In the genomic region with DNA sequence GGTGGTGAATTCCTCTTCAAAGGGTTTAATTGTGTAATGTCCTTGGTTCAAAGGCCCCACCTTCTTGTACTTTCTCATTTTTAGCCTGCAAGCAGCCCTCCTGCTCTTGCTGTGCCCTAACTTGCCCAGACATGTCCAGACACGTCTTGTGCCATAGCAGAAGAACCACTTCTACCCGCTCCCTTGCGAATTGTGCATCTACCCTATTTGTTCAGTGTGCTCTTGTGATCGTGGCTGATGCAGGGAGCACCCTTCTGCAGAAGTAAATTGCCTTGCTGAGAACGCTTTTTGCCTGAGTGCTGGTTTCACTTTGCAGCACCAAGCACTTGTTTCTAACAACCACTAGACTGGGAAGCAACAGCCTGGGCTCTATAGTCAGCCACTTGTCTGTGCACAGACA, we compare ENCODE assay signal across 1 cellular context.
TF ChIP-seq lines count a peak whose summit lies in the region.

No MANE protein-coding gene starts in this region.

TF ChIP-seq in HepG2, 621 proteins besides CTCF, POLR2A, EP300 and RAD21 (continued from another document):
- TF ChIP-seq, protein P1, sequence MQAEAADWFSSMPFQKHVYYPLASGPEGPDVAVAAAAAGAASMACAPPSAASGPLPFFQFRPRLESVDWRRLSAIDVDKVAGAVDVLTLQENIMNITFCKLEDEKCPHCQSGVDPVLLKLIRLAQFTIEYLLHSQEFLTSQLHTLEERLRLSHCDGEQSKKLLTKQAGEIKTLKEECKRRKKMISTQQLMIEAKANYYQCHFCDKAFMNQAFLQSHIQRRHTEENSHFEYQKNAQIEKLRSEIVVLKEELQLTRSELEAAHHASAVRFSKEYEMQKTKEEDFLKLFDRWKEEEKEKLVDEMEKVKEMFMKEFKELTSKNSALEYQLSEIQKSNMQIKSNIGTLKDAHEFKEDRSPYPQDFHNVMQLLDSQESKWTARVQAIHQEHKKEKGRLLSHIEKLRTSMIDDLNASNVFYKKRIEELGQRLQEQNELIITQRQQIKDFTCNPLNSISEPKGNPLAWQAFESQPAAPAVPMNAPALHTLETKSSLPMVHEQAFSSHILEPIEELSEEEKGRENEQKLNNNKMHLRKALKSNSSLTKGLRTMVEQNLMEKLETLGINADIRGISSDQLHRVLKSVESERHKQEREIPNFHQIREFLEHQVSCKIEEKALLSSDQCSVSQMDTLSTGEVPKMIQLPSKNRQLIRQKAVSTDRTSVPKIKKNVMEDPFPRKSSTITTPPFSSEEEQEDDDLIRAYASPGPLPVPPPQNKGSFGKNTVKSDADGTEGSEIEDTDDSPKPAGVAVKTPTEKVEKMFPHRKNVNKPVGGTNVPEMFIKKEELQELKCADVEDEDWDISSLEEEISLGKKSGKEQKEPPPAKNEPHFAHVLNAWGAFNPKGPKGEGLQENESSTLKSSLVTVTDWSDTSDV (CRISPR knock-in tag; IDR thresholded peaks at IDR 0.05) = no peak
- TF ChIP-seq SETDB1 (CRISPR knock-in tag; IDR thresholded peaks at IDR 0.05; ENCODE audit: borderline replicate concordance) = peak; percentile 99
- TF ChIP-seq ZNF607 (CRISPR knock-in tag; IDR thresholded peaks at IDR 0.05; ENCODE audit: borderline replicate concordance) = no peak
- TF ChIP-seq CBX5 (CRISPR knock-in tag; IDR thresholded peaks at IDR 0.05; ENCODE audit: borderline replicate concordance) = peak; percentile 55; the same call in 1 of the 2 replicates
- TF ChIP-seq ZKSCAN5 (CRISPR knock-in tag; IDR thresholded peaks at IDR 0.05) = no peak
- TF ChIP-seq POGK (CRISPR knock-in tag; conservative IDR thresholded peaks at IDR 0.05) = no peak
- TF ChIP-seq, protein P2, sequence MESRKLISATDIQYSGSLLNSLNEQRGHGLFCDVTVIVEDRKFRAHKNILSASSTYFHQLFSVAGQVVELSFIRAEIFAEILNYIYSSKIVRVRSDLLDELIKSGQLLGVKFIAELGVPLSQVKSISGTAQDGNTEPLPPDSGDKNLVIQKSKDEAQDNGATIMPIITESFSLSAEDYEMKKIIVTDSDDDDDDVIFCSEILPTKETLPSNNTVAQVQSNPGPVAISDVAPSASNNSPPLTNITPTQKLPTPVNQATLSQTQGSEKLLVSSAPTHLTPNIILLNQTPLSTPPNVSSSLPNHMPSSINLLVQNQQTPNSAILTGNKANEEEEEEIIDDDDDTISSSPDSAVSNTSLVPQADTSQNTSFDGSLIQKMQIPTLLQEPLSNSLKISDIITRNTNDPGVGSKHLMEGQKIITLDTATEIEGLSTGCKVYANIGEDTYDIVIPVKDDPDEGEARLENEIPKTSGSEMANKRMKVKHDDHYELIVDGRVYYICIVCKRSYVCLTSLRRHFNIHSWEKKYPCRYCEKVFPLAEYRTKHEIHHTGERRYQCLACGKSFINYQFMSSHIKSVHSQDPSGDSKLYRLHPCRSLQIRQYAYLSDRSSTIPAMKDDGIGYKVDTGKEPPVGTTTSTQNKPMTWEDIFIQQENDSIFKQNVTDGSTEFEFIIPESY (CRISPR knock-in tag; IDR thresholded peaks at IDR 0.05) = peak; percentile 31; the same call in 1 of the 2 replicates
- no peak for TF ChIP-seq ZNF761 (CRISPR knock-in tag; conservative IDR thresholded peaks at IDR 0.05)
- TF ChIP-seq TP53 (CRISPR knock-in tag; conservative IDR thresholded peaks at IDR 0.05) = peak; percentile 99
- TF ChIP-seq KDM1A (CRISPR knock-in tag; IDR thresholded peaks at IDR 0.05) = peak; percentile 66; the same call in 1 of the 2 replicates
- TF ChIP-seq ZNF616 (CRISPR knock-in tag; IDR thresholded peaks at IDR 0.05; ENCODE audit: low read depth) = no peak
- TF ChIP-seq ZMYM2 (CRISPR knock-in tag; IDR thresholded peaks at IDR 0.05) = peak; percentile 80
- TF ChIP-seq, protein P3, sequence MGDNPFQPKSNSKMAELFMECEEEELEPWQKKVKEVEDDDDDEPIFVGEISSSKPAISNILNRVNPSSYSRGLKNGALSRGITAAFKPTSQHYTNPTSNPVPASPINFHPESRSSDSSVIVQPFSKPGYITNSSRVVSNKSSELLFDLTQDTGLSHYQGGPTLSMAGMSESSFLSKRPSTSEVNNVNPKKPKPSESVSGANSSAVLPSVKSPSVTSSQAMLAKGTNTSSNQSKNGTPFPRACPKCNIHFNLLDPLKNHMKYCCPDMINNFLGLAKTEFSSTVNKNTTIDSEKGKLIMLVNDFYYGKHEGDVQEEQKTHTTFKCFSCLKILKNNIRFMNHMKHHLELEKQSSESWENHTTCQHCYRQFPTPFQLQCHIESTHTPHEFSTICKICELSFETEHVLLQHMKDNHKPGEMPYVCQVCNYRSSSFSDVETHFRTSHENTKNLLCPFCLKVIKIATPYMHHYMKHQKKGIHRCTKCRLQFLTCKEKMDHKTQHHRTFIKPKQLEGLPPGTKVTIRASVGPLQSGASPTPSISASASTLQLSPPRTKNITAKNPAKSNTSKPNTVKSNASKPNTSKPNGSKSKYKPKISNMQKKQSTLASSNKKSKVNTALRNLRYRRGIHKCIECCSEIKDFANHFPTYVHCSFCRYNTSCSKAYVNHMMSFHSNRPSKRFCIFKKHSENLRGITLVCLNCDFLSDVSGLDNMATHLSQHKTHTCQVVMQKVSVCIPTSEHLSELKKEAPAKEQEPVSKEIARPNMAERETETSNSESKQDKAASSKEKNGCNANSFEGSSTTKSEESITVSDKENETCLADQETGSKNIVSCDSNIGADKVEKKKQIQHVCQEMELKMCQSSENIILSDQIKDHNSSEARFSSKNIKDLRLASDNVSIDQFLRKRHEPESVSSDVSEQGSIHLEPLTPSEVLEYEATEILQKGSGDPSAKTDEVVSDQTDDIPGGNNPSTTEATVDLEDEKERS (CRISPR knock-in tag; IDR thresholded peaks at IDR 0.05) = peak; percentile 98
- TF ChIP-seq, protein P4, sequence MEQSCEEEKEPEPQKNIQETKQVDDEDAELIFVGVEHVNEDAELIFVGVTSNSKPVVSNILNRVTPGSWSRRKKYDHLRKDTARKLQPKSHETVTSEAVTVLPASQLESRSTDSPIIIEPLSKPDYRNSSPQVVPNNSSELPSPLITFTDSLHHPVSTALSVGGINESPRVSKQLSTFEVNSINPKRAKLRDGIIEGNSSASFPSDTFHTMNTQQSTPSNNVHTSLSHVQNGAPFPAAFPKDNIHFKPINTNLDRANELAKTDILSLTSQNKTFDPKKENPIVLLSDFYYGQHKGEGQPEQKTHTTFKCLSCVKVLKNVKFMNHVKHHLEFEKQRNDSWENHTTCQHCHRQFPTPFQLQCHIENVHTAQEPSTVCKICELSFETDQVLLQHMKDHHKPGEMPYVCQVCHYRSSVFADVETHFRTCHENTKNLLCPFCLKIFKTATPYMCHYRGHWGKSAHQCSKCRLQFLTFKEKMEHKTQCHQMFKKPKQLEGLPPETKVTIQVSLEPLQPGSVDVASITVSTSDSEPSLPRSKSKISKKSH (CRISPR knock-in tag; IDR thresholded peaks at IDR 0.05; ENCODE audit: borderline replicate concordance) = peak; percentile 92; the same call in 1 of the 2 replicates
- no peak for TF ChIP-seq TFDP1 (CRISPR knock-in tag; IDR thresholded peaks at IDR 0.05; ENCODE audit: borderline replicate concordance)
TF ChIP-seq in HepG2: peak in this region for 9.
